ENCODE assay signal across 22 cellular contexts in the genomic region with DNA sequence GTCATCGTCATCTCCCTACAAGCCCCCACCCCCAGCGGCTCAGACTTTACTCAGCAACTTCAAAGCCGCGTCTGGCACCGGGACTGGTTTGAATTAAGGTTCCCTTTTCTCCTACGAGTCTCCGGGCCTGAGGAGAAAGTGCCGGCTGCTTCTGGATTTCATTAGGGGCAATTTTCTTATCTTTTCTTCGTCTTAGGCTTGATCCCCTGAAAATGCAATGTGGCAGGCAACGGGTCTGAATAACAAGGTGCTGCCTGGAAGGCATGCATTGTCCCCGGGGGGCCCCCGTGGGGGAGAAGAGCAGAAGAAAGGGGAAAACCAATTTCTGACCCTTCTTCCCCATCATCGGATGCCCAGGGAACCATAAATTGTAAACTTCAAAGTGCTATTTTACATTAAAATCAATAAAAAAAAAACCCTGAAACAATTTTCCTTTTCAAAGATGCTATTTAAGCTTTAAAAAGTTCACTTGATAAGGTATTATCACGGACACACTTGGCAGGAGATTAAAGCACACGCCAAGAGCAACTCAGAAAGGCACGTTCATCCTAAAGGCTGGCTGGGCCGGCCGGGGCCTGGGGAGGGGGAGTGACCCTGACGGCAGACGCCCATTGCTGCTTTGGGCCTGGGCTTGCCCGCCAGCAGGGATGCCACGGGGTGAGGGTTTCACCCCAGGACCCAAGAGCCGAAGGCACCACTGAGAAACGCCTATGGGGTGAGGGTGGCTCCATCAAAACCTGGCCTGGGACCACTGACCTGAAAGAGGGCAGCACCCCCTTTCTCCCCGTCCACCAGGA.
"Had no signal": no experiment of that assay in that cellular context is flagged by ENCODE, and none has a peak within 500 bp of the region (broad histone marks: within the 10 kb centered on the region; RNA-seq: fewer than 3 reads in every experiment).

No MANE protein-coding gene starts in this region.

- H3K27me3 Mint-ChIP-seq: dendritic cell treated with granulocyte-macrophage colony-stimulating factor and Interleukin-4, amounts not matched to agents 40 ng/mL and 50 ng/mL, for 4 days; effector memory CD8-positive, alpha-beta T cell; naive thymus-derived CD4-positive, alpha-beta T cell had no signal

- DNase-seq: effector CD8-positive, alpha-beta T cell; effector memory CD8-positive, alpha-beta T cell; endodermal cell; erythroblast; esophagus squamous epithelium; foreskin melanocyte; gastrocnemius medialis; glutamatergic neuron; head of caudate nucleus; heart right ventricle; hippocampal formation; left cardiac atrium; left ventricle myocardium superior; lower lobe of right lung; mesenchymal stem cell; midbrain; naive thymus-derived CD4-positive, alpha-beta T cell had no signal

- H3K27me3 ChIP-seq: esophagus squamous epithelium, gastrocnemius medialis, heart right ventricle, left lung had no signal

- H3K27ac ChIP-seq: coronary artery, epithelial cell of prostate, esophagus squamous epithelium, gastrocnemius medialis, heart right ventricle, left lung, lower lobe of right lung had no signal

- H3K4me3 Mint-ChIP-seq: dendritic cell treated with granulocyte-macrophage colony-stimulating factor and Interleukin-4, amounts not matched to agents 40 ng/mL and 50 ng/mL, for 4 days; effector memory CD8-positive, alpha-beta T cell; endodermal cell had no signal

- ATAC-seq: effector memory CD8-positive, alpha-beta T cell; esophagus mucosa; gastrocnemius medialis; heart right ventricle; left cardiac atrium; left lung; left ventricle myocardium superior; lower lobe of right lung; naive thymus-derived CD4-positive, alpha-beta T cell had no signal

- H3K4me3 ChIP-seq: coronary artery, esophagus squamous epithelium, gastrocnemius medialis, heart right ventricle, left lung, lower lobe of right lung had no signal

- H3K9me3 Mint-ChIP-seq: dendritic cell treated with granulocyte-macrophage colony-stimulating factor and Interleukin-4, amounts not matched to agents 40 ng/mL and 50 ng/mL, for 4 days; effector memory CD8-positive, alpha-beta T cell; endodermal cell; naive thymus-derived CD4-positive, alpha-beta T cell had no signal

- H3K9me3 ChIP-seq: esophagus squamous epithelium, gastrocnemius medialis, heart right ventricle, left lung, lower lobe of right lung had no signal

- H3K27ac Mint-ChIP-seq: dendritic cell treated with granulocyte-macrophage colony-stimulating factor and Interleukin-4, amounts not matched to agents 40 ng/mL and 50 ng/mL, for 4 days; endodermal cell had no signal

- H3K4me1 ChIP-seq: gastrocnemius medialis, left lung, lower lobe of right lung had no signal

- H3K4me1 Mint-ChIP-seq: endodermal cell; naive thymus-derived CD4-positive, alpha-beta T cell had no signal
